Comparison of ENCODE assay signal across 8 cellular contexts in genomic region chr2:101696272-101697123, GRCh38. TPM values are rescaled to one million over a fixed set of nuclear protein-coding genes. Genes with fewer than 3 reads are reported as not detected.
A peak's percentile ranks its signal among the peaks of the same experiment; 100 is the strongest.
DNase-seq lines count a peak whose midpoint lies in the region; ATAC-seq and TF ChIP-seq lines count a peak whose summit lies in the region.

No MANE protein-coding gene starts in this region.

- H3K9ac ChIP-seq in mammary epithelial cell (ENCODE audit: insufficient read depth, low read length): peak overlapping the region; percentile 58

- WGBS in mammary epithelial cell (ENCODE audit: low coverage, missing lambda C conversion rate): 9% methylated on average over 20 of the region's 31 CpGs

- peaks cover 15% of the 10 kb centered on the region for H3K27me3 ChIP-seq in DOHH2 (ENCODE audit: control insufficient read depth, low read length)
- no peaks in the 10 kb centered on the region for H3K27me3 ChIP-seq in mammary epithelial cell (ENCODE audit: insufficient read depth, low read length)
- no peaks in the 10 kb centered on the region for H3K27me3 ChIP-seq in layer of hippocampus (ENCODE audit: control insufficient read depth, insufficient read depth, low read length)

- peak; percentile 38 for DNase-seq in NCI-H2171 (lab: John Stamatoyannopoulos, UW)
- peak; percentile 32 for DNase-seq in mammary epithelial cell
- DNase-seq in substantia nigra (lab: John Stamatoyannopoulos, UW): peak in 14 of 49 donors; percentile 24 to 76 (median 57)
- no peak for DNase-seq in HuH-7.5 (ENCODE audit: low spot score)
- DNase-seq in GM13976 (ENCODE audit: low spot score): no peak

- H3K9me2 ChIP-seq in DOHH2 (replicated peaks; ENCODE audit: control insufficient read depth, low read length): no peaks in the 10 kb centered on the region

- H3K4me2 ChIP-seq in DOHH2 (ENCODE audit: low read length): peak overlapping the region; percentile 94
- H3K4me2 ChIP-seq in mammary epithelial cell (ENCODE audit: insufficient read depth, low read depth, low read length): peak overlapping the region; percentile 90

- ATAC-seq in GM19467 (IDR thresholded peaks at IDR 0.05; ENCODE audit: unreplicated experiment): no peak

- H3K79me2 ChIP-seq in DOHH2 (ENCODE audit: control insufficient read depth, low read length): peaks cover 38% of the 10 kb centered on the region
- H3K79me2 ChIP-seq in mammary epithelial cell (ENCODE audit: insufficient read depth, low read length): peaks cover 38% of the 10 kb centered on the region

- peaks cover 13% of the 10 kb centered on the region; the same call in 1 of the 2 replicates for H3F3A ChIP-seq in DOHH2 (ENCODE audit: control insufficient read depth, insufficient read depth)

- BruUV-seq in mammary epithelial cell (replicated peaks; lab: Mats Ljungman, UMichigan): TSS peak; percentile 36

- H4K20me1 ChIP-seq in DOHH2 (ENCODE audit: control insufficient read depth, insufficient read depth, low read depth, low read length) (peaks cover 12% of the 10 kb centered on the region; the same call in 1 of the 2 replicates), mammary epithelial cell (ENCODE audit: insufficient read depth, low read length) (no peaks in the 10 kb centered on the region)

- H3K36me3 ChIP-seq in DOHH2 (ENCODE audit: control insufficient read depth, low read length): peaks cover 34% of the 10 kb centered on the region
- H3K36me3 ChIP-seq in mammary epithelial cell (ENCODE audit: insufficient read depth, low read length): no peaks in the 10 kb centered on the region

- in situ Hi-C loops in mammary epithelial cell (cut with MboI; ENCODE audit: low sequenced_read_pairs in 2 of 2): loop anchor here (5.0 to 25.0 kb wide), 6 partner anchors 41 to 352 kb away; no protein-coding TSS in a partner anchor
- in situ Hi-C loops in GM13976 (cut with MboI; ENCODE audit: low sequenced_read_pairs, unreplicated experiment): no loop called here

- peak overlapping the region; percentile 85 for H3K4me3 ChIP-seq in DOHH2 (ENCODE audit: low read length)
- H3K4me3 ChIP-seq in mammary epithelial cell (replicated peaks in 1 of 3; ENCODE audit: insufficient read depth in 1 of 3, low read depth in 2 of 3, low read length in 3 of 3): peak overlapping the region; percentile 49 to 85 (median 60)

- H2AFZ ChIP-seq in mammary epithelial cell (ENCODE audit: low read depth, low read length): peak overlapping the region; percentile 81

- dilution Hi-C loops in mammary epithelial cell (cut with HindIII; ENCODE audit: low sequenced_read_pairs): no loop called here

- TF ChIP-seq CTCF in DOHH2 (IDR thresholded peaks at IDR 0.05; ENCODE audit: low read depth, low read length, poor library complexity, severe bottlenecking) (no peak), mammary epithelial cell (conservative IDR thresholded peaks at IDR 0.05 in 1 of 2, IDR thresholded peaks at IDR 0.05 in 1 of 2; ENCODE audit: extremely low read depth in 1 of 2, insufficient read depth in 1 of 2, low read depth in 1 of 2, low read length in 2 of 2) (no peak), GM13976 (IDR thresholded peaks at IDR 0.05; ENCODE audit: borderline replicate concordance, control extremely low read depth, extremely low read depth, insufficient read depth, missing control alignments) (no peak)

- no peaks in the 10 kb centered on the region for H3K9me3 ChIP-seq in DOHH2 (ENCODE audit: control insufficient read depth, insufficient read depth, low read length)
- no peaks in the 10 kb centered on the region for H3K9me3 ChIP-seq in mammary epithelial cell (replicated peaks; ENCODE audit: insufficient read depth, low read length)

- intact Hi-C loops in mammary epithelial cell (cut with micrococcal nuclease): loop anchor here (1.0 to 5.0 kb wide), 4 partner anchors 65 to 354 kb away; partner anchors contain the start of gene RFX8

- CTCF ChIA-PET in mammary epithelial cell (lab: Charles Lee; ENCODE audit: low non-redundant PET): interaction anchor here (0.6 to 0.7 kb wide), 3 partner anchors 135 to 292 kb away, joined by 3 to 4 read pairs (median 3); no protein-coding TSS in a partner anchor

- peaks cover 22% of the 10 kb centered on the region for H3K4me1 ChIP-seq in DOHH2 (ENCODE audit: control insufficient read depth, low read length)
- H3K4me1 ChIP-seq in mammary epithelial cell (ENCODE audit: insufficient read depth, low read length): peaks cover 15% of the 10 kb centered on the region

- H3K27ac ChIP-seq in DOHH2 (ENCODE audit: low read depth, low read length) (peak overlapping the region; percentile 60), mammary epithelial cell (ENCODE audit: insufficient read depth, low read depth, low read length) (peak overlapping the region; percentile 56), layer of hippocampus (ENCODE audit: low read depth, low read length) (peak overlapping the region; percentile 94), substantia nigra (ENCODE audit: low read depth, low read length, poor library complexity, severe bottlenecking) (peak overlapping the region; percentile 92)

RNA-seq across cellular contexts. Expression of gene MAP4K4, which starts 1.0 kb away (rescaled TPM):
- total RNA-seq in mammary epithelial cell: 100 to 1,000 TPM in 1 of 2 donors, 10 to 100 TPM in 1; 65.2 to 212 TPM
- polyA plus RNA-seq in mammary epithelial cell: 119 TPM
- polyA minus RNA-seq in mammary epithelial cell: 294 TPM

Comparison
In these comparisons a context has a peak if more than half of its experiments do, and no peak if none do; other contexts are left out.
1. DNase-seq: peak in NCI-H2171 (single experiment) and mammary epithelial cell (single experiment); none in HuH-7.5 (single experiment) and GM13976 (single experiment).
2. Peak in every context shown above with its lines, with median percentiles within 50 percentile points of each other: H3K27ac ChIP-seq.